ENCODE assay signal across 25 cellular contexts in the genomic region with DNA sequence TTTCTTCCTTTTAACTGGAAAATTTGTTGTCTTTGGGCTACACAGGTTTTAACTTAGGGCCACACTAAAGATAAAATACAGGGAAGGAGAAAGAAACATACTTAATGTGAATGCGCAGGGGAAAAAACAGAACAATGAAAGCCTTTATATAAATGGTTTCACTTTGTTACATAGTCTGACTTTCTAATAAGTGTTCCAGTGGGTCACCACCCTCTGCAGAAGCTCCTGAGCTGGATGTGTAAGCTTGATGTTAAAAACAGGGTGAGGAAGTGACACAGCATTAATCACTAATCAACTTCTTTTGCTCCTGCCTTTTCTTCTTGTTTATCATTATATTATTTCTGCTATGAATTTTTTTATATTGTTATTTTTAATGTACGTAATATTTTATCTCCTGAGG.
"Had no signal": no experiment of that assay in that cellular context is flagged by ENCODE, and none has a peak within 500 bp of the region (broad histone marks: within the 10 kb centered on the region; RNA-seq: fewer than 3 reads in every experiment).

No MANE protein-coding gene starts in this region.

- H3K27ac ChIP-seq: adrenal gland, ascending aorta, brain microvascular endothelial cell, esophagus squamous epithelium, left lung, right lobe of liver, uterus had no signal

- H3K9me3 ChIP-seq: adrenal gland, ascending aorta, esophagus squamous epithelium, left lung, right lobe of liver, uterus had no signal

- ATAC-seq: activated CD4-positive, alpha-beta T cell treated with anti-CD3 and anti-CD28 coated beads for 36 hours; activated T-cell treated with anti-CD3 and anti-CD28 coated beads, Interleukin-2, amount 50 U/mL, for 4 hours; left lung; naive thymus-derived CD4-positive, alpha-beta T cell; right lobe of liver; stimulated activated naive B cell treated with anti-CD40 and anti-IgM and Interleukin-4, amounts not matched to agents 10 μg/mL and 1 μg/mL and 100 μg/mL, for 72 hours; WTC11 had no signal

- DNase-seq: activated CD4-positive, alpha-beta T cell treated with anti-CD3 and anti-CD28 coated beads for 36 hours; activated CD4-positive, alpha-beta T cell treated with anti-CD3 and anti-CD28 coated beads, Interleukin-2, amount 50 U/mL, for 4 hours; activated CD8-positive, alpha-beta memory T cell treated with anti-CD3 and anti-CD28 coated beads for 24 hours; activated CD8-positive, alpha-beta memory T cell treated with anti-CD3 and anti-CD28 coated beads, Interleukin-2, amount 50 U/mL, for 4 hours; activated naive CD4-positive, alpha-beta T cell; activated T-cell treated with anti-CD3 and anti-CD28 coated beads, Interleukin-2, amount 50 U/mL, for 4 hours; adrenal gland; brain microvascular endothelial cell; central memory CD4-positive, alpha-beta T cell; effector memory CD4-positive, alpha-beta T cell; esophagus squamous epithelium; kidney; left lung; naive thymus-derived CD4-positive, alpha-beta T cell; right lobe of liver; stimulated activated CD4-positive, alpha-beta T cell treated with anti-CD3 and anti-CD28 coated beads, Interleukin-15, amount 100 ng/mL, for 24 hours; stimulated activated CD8-positive, alpha-beta memory T cell treated with anti-CD3 and anti-CD28 coated beads, Interleukin-4, amount 100 ng/mL, for 48 hours; stimulated activated naive B cell treated with anti-CD40 and anti-IgM and Interleukin-4, amounts not matched to agents 10 μg/mL and 1 μg/mL and 100 μg/mL, for 72 hours; T-helper 1 cell; trophoblast cell; uterus had no signal

- H3K36me3 ChIP-seq: adrenal gland, ascending aorta, brain microvascular endothelial cell, esophagus squamous epithelium, left lung, right lobe of liver, uterus had no signal

- H3K4me1 ChIP-seq: adrenal gland, ascending aorta, esophagus squamous epithelium, left lung, right lobe of liver, uterus had no signal

- H3K27me3 ChIP-seq: adrenal gland, ascending aorta, brain microvascular endothelial cell, esophagus squamous epithelium, left lung, uterus had no signal

- FAIRE-seq: kidney had no signal

- H3K4me3 ChIP-seq: adrenal gland, ascending aorta, esophagus squamous epithelium, left lung, lung, right lobe of liver, smooth muscle cell, uterus had no signal
